ENCODE assay signal across 1 cellular context in the genomic region with DNA sequence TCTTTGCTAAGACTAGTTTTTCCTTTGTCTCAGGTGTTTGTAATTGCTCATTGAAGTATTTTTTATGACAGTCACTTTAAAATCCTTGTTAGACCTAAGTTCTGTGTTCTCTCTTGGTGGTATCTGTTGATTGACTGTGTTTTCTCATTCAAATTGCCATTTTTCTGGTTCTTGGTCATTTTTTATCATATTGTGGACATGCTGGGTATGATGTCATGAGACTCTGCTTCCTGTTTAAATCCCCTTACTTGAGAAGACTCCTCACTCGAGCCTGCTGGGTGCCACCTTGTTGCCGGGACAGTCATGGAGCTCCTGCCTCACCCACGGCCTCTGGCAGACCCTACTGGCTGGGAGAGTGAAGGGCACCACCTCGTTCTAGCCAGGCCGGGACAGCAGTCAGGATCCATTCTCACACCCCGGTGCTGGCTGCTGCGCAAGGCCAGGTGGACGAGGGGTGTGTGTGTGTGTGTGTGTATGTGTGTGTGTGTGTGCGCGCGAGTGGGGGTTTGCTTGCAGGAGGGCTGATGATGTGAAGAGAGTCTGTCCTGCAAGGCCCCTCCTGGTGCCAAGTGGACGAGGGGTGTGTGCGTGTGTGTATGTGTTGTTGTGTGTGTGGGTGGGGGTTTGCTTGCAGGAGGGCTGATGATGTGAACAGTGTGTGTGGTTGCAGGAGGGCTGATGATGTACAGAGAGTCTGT.
TF ChIP-seq lines count a peak whose summit lies in the region.

No MANE protein-coding gene starts in this region.

TF ChIP-seq in GM12878, 131 proteins besides CTCF, POLR2A, EP300 and RAD21 (continued from another document):
- TF ChIP-seq, protein P1, sequence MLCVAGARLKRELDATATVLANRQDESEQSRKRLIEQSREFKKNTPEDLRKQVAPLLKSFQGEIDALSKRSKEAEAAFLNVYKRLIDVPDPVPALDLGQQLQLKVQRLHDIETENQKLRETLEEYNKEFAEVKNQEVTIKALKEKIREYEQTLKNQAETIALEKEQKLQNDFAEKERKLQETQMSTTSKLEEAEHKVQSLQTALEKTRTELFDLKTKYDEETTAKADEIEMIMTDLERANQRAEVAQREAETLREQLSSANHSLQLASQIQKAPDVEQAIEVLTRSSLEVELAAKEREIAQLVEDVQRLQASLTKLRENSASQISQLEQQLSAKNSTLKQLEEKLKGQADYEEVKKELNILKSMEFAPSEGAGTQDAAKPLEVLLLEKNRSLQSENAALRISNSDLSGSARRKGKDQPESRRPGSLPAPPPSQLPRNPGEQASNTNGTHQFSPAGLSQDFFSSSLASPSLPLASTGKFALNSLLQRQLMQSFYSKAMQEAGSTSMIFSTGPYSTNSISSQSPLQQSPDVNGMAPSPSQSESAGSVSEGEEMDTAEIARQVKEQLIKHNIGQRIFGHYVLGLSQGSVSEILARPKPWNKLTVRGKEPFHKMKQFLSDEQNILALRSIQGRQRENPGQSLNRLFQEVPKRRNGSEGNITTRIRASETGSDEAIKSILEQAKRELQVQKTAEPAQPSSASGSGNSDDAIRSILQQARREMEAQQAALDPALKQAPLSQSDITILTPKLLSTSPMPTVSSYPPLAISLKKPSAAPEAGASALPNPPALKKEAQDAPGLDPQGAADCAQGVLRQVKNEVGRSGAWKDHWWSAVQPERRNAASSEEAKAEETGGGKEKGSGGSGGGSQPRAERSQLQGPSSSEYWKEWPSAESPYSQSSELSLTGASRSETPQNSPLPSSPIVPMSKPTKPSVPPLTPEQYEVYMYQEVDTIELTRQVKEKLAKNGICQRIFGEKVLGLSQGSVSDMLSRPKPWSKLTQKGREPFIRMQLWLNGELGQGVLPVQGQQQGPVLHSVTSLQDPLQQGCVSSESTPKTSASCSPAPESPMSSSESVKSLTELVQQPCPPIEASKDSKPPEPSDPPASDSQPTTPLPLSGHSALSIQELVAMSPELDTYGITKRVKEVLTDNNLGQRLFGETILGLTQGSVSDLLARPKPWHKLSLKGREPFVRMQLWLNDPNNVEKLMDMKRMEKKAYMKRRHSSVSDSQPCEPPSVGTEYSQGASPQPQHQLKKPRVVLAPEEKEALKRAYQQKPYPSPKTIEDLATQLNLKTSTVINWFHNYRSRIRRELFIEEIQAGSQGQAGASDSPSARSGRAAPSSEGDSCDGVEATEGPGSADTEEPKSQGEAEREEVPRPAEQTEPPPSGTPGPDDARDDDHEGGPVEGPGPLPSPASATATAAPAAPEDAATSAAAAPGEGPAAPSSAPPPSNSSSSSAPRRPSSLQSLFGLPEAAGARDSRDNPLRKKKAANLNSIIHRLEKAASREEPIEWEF (IDR thresholded peaks at IDR 0.05; ENCODE audit: insufficient replicate concordance, low read depth, low read length), result no peak
- peak; percentile 52; the same call in 1 of the 2 replicates for TF ChIP-seq ATF7 (IDR thresholded peaks at IDR 0.05; ENCODE audit: low read depth)
